Comparison of ENCODE assay signal across 15 cellular contexts in the genomic region with DNA sequence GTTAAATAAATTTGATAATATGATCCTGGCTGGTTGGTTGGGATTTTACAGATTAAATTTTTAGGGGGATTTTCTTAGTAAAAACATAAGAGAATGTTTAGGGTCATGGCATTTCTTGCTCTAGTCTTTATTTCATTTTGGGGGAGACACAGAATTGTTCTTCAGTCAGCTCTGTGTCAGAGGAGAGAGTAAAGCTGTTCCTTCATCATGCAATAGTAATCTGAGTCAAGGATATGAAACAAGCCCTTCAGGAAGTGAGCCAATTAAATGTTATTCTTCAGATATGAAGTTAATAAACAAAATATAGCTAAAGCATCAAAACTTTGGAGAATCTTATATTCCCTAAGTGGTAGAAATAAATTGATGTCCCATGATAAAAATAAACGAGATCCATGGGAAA. TPM values are rescaled to one million over a fixed set of nuclear protein-coding genes. Genes with fewer than 3 reads are reported as not detected.
DNase-seq lines count a peak whose midpoint lies in the region; FAIRE-seq and TF ChIP-seq lines count a peak whose summit lies in the region.
"Had no signal": no experiment of that assay in that cellular context is flagged by ENCODE, and none has a peak within 500 bp of the region (broad histone marks: within the 10 kb centered on the region; RNA-seq: fewer than 3 reads in every experiment).

No MANE protein-coding gene starts in this region.

- H3K36me3 ChIP-seq in PC-9 (ENCODE audit: low read depth) (no peaks in the 10 kb centered on the region), keratinocyte (ENCODE audit: control insufficient read depth in 2 of 2, extremely low read depth in 1 of 2, insufficient read depth in 2 of 2, low read length in 2 of 2) (no peaks in the 10 kb centered on the region)
- H3K36me3 ChIP-seq: BLaER1 had no signal

- no peak overlapping the region for H3K4me3 ChIP-seq in PC-9
- H3K4me3 ChIP-seq in keratinocyte (ENCODE audit: control insufficient read depth in 2 of 3, extremely low read depth in 1 of 3, insufficient read depth in 2 of 3, low read depth in 1 of 3, low read length in 3 of 3), result no peak overlapping the region
- H3K4me3 ChIP-seq: BLaER1, K562 had no signal

- peaks cover 26% of the 10 kb centered on the region for H3F3A ChIP-seq in PC-9 (ENCODE audit: insufficient read depth, low read depth)

- H3K27me3 ChIP-seq in PC-9 (ENCODE audit: insufficient read depth, low read depth) (no peaks in the 10 kb centered on the region), keratinocyte (ENCODE audit: control insufficient read depth, extremely low read depth, insufficient read depth, low read length) (no peaks in the 10 kb centered on the region)
- H3K27me3 ChIP-seq: BLaER1 had no signal

- no peaks in the 10 kb centered on the region for H3K79me2 ChIP-seq in PC-9 (ENCODE audit: low read depth)
- H3K79me2 ChIP-seq in keratinocyte (ENCODE audit: control insufficient read depth, insufficient read depth, low read length), result no peaks in the 10 kb centered on the region

- POLR2A ChIA-PET in PC-9 (lab: Charles Lee; ENCODE audit: unreplicated experiment), result no interaction called here

- FAIRE-seq in keratinocyte (lab: Jason Lieb, UNC), result no peak
- FAIRE-seq: K562 had no signal

- H2AFZ ChIP-seq in PC-9 (no peak overlapping the region), keratinocyte (ENCODE audit: control insufficient read depth, low read length) (no peak overlapping the region)

- H4K20me1 ChIP-seq in PC-9 (ENCODE audit: insufficient read depth) (no peaks in the 10 kb centered on the region), keratinocyte (ENCODE audit: control insufficient read depth, extremely low read depth, insufficient read depth, low read length) (no peaks in the 10 kb centered on the region)
- H4K20me1 ChIP-seq: BLaER1 had no signal

- CTCF ChIA-PET in PC-9 (lab: Charles Lee), result no interaction called here

- peak; percentile 21 for DNase-seq in NCI-H2171 treated with DMSO at 0.1 percent for 48 hours (lab: John Stamatoyannopoulos, UW)
- DNase-seq in NCI-H2171 (lab: John Stamatoyannopoulos, UW), result no peak
- DNase-seq in PC-9, result no peak
- DNase-seq in dermis blood vessel endothelial cell, result peak; percentile 29
- DNase-seq in keratinocyte (ENCODE audit: low read depth, low spot score), result no peak
- DNase-seq in NAMALWA (ENCODE audit: low spot score), result no peak
- DNase-seq in HK-2 (ENCODE audit: unreplicated experiment), result no peak
- no peak for DNase-seq in HPDE6-E6E7 (ENCODE audit: extremely low spot score)
- DNase-seq: CD4-positive, alpha-beta memory T cell; MV-4-11; NCI-H1417; NCI-H187 treated with DMSO at 0.1 percent for 48 hours; NCI-H524 treated with DMSO at 0.1 percent for 48 hours had no signal

- H3K4me1 ChIP-seq in PC-9 (replicated peaks; ENCODE audit: insufficient read depth), result peaks cover 24% of the 10 kb centered on the region
- peaks cover 18% of the 10 kb centered on the region for H3K4me1 ChIP-seq in keratinocyte (ENCODE audit: control insufficient read depth, extremely low read depth, insufficient read depth, low read length)

- no peaks in the 10 kb centered on the region for H3K9me2 ChIP-seq in PC-9 (ENCODE audit: insufficient read depth)

- peak overlapping the region; percentile 27 for H3K4me2 ChIP-seq in PC-9
- peak overlapping the region; percentile 1 for H3K4me2 ChIP-seq in keratinocyte (ENCODE audit: control insufficient read depth, extremely low read depth, insufficient read depth, low read depth, low read length)
- H3K4me2 ChIP-seq: BLaER1 had no signal

- dilution Hi-C loops in keratinocyte (cut with MboI; ENCODE audit: extremely low pct_ligation_motif_present, low sequenced_read_pairs), result no loop called here

- peak overlapping the region; percentile 71 for H3K27ac ChIP-seq in PC-9
- peak overlapping the region; percentile 0 for H3K27ac ChIP-seq in keratinocyte (ENCODE audit: control insufficient read depth, insufficient read depth, low read length)
- H3K27ac ChIP-seq: BLaER1 had no signal

- no peak overlapping the region for H3K9ac ChIP-seq in keratinocyte (ENCODE audit: control insufficient read depth, extremely low read depth, insufficient read depth, low read length)
- H3K9ac ChIP-seq: BLaER1 had no signal

- BruUV-seq in PC-9 (replicated peaks; lab: Mats Ljungman, UMichigan), result no TSS peak

- no peak for TF ChIP-seq CTCF in PC-9 (conservative IDR thresholded peaks at IDR 0.05)
- TF ChIP-seq CTCF in keratinocyte (optimal IDR thresholded peaks at IDR 0.05 in 1 of 3, IDR thresholded peaks at IDR 0.05 in 1 of 3, conservative IDR thresholded peaks at IDR 0.05 in 1 of 3; ENCODE audit: extremely low read depth in 1 of 3, insufficient read depth in 2 of 3, low read length in 3 of 3), result no peak

- H3K9me1 ChIP-seq in keratinocyte (ENCODE audit: control insufficient read depth, extremely low read depth, insufficient read depth, low read length), result no peaks in the 10 kb centered on the region

- intact Hi-C loops in PC-9 (cut with micrococcal nuclease; ENCODE audit: unreplicated experiment), result no loop called here

- H3K9me3 ChIP-seq in PC-9 (ENCODE audit: insufficient read depth, low read depth) (peaks cover 5% of the 10 kb centered on the region; the same call in 1 of the 2 replicates), keratinocyte (ENCODE audit: control insufficient read depth, low read depth, low read length) (no peaks in the 10 kb centered on the region)
- H3K9me3 ChIP-seq: BLaER1 had no signal

RNA-seq across cellular contexts. Expression of gene SLC4A7, which starts 22.9 kb away (rescaled TPM):
- total RNA-seq in PC-9 (2021), result 28.1 and 31.7 TPM in 2 replicates
- total RNA-seq in dermis blood vessel endothelial cell, result 73.2 and 79.0 TPM in 2 replicates
- polyA plus RNA-seq in keratinocyte, result 13.6 to 28.5 TPM (median 18.8 TPM) in 3 replicates
- polyA plus RNA-seq in keratinocyte (2011; ENCODE audit: low read depth), result 169 TPM
- 3.2 and 7.2 TPM in 2 replicates for polyA plus RNA-seq in keratinocyte (2011; cell fraction: cytosol; rRNA removed)
- polyA plus RNA-seq in keratinocyte (2011; cell fraction: nucleus; rRNA removed), result 31.2 and 46.6 TPM in 2 replicates
- 18.2 and 22.8 TPM in 2 replicates for polyA plus RNA-seq in keratinocyte (2012; ENCODE audit: low replicate concordance)
- polyA minus RNA-seq in keratinocyte, result 10.4 to 73.2 TPM (median 35.3 TPM) in 3 replicates
- polyA minus RNA-seq in keratinocyte (2011; cell fraction: cytosol; rRNA and poly(A)+ RNA removed), result 29.9 TPM
- polyA minus RNA-seq in keratinocyte (2011; cell fraction: nucleus; rRNA and poly(A)+ RNA removed), result 87.9 and 147 TPM in 2 replicates

Comparison
In these comparisons a context has a peak if more than half of its experiments do, and no peak if none do; other contexts are left out.
1. DNase-seq: peak in NCI-H2171 treated with DMSO at 0.1 percent for 48 hours (single experiment) and dermis blood vessel endothelial cell (single experiment); none in NCI-H2171 (single experiment), PC-9 (0 of 2), keratinocyte (single experiment), NAMALWA (single experiment), HK-2 (single experiment) and HPDE6-E6E7 (single experiment).